ENCODE assay signal across 16 cellular contexts in the genomic region with DNA sequence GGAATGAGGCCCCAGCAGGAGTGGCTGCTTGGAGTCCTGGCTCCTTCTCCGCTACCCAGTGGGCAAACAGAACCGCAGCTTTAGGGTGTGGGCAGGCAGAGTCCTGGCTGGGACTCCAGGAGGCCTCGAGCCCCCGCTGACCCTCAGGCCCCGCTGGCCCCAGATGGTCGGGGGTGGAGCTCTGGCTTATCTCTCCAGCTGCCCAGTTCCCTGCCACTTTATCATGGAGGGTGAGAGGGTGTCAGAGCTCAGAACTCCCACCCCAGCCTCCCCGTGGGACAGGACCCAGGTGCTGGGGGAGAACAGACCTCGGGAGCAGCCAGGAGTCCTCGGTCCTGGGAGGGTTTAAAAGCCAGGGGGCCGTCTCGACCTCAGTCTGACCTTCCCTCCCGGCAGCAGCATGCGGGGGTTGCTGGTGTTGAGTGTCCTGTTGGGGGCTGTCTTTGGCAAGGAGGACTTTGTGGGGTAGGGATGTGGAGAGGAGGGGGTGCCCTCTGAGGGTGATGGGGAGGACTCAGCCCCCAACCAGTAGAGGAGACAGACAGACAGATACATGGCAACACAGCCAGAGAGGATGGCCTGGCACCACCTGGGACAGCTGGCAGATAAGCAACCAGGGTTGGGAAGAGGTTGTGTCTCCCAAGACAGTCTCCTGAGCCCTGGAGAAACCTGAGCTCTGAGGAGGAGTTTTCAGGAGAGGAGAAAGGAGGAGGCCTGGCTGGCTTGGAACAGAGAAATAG. TPM values are rescaled to one million over a fixed set of nuclear protein-coding genes. Genes with fewer than 3 reads are reported as not detected.
DNase-seq lines count a peak whose midpoint lies in the region; ATAC-seq and TF ChIP-seq lines count a peak whose summit lies in the region.
"Had no signal": no experiment of that assay in that cellular context is flagged by ENCODE, and none has a peak within 500 bp of the region (broad histone marks: within the 10 kb centered on the region; RNA-seq: fewer than 3 reads in every experiment).

A gene (plus strand): TSS at position 374 of the 740 bp plus-strand sequence. CDS start 27 bp downstream, at position 401.

- peak within 1 kb of the TSS; percentile 74 for H2AFZ ChIP-seq in IMR-90 (replicated peaks; ENCODE audit: low read length, poor library complexity)

- H2BK120ac ChIP-seq in IMR-90 (ENCODE audit: low read depth, low read length) = peak within 1 kb of the TSS; percentile 42

- H2BK15ac ChIP-seq in IMR-90 (ENCODE audit: low read depth, low read length) = peak within 1 kb of the TSS; percentile 91; the same call in 1 of the 3 replicates

- no peak within 1 kb of the TSS for H3K9ac ChIP-seq in IMR-90 (ENCODE audit: low read depth, low read length)
- H3K9ac ChIP-seq: BLaER1 treated with 17β-estradiol and CSF1 and Interleukin-3, amounts not matched to agents 10 nM and 100 nM had no signal

- H3K18ac ChIP-seq in IMR-90 (ENCODE audit: low read depth, low read length) = peak within 1 kb of the TSS; percentile 67; the same call in 1 of the 2 replicates

- H3K56ac ChIP-seq in IMR-90 (ENCODE audit: extremely low read depth, insufficient read depth, low read length) = no peak within 1 kb of the TSS

- no peak for TF ChIP-seq EP300 in ovary (IDR thresholded peaks at IDR 0.05)

- no peak for TF ChIP-seq CTCF in IMR-90 (conservative IDR thresholded peaks at IDR 0.05; ENCODE audit: low read depth, low read length)
- TF ChIP-seq CTCF in foreskin keratinocyte (conservative IDR thresholded peaks at IDR 0.05) = no peak
- no peak for TF ChIP-seq CTCF in ovary (IDR thresholded peaks at IDR 0.05)

- dilution Hi-C loops in IMR-90 (cut with HindIII; ENCODE audit: low sequenced_read_pairs, unreplicated experiment) = no loop called here

- no peaks in the 10 kb centered on the region for H4K20me1 ChIP-seq in IMR-90 (ENCODE audit: insufficient read depth, low read length)
- H4K20me1 ChIP-seq: BLaER1 treated with 17β-estradiol and CSF1 and Interleukin-3, amounts not matched to agents 10 nM and 100 nM had no signal

- H3K9me1 ChIP-seq in IMR-90 (ENCODE audit: insufficient read depth, low read length) = 0 out of 2 replicates have a peak, but pooled peaks cover 6% of the 10 kb centered on the region

- peak within 1 kb of the TSS; percentile 68 for H4K91ac ChIP-seq in IMR-90 (ENCODE audit: insufficient read depth, low read depth, low read length)

- peak within 1 kb of the TSS; percentile 27 for H2BK5ac ChIP-seq in IMR-90 (ENCODE audit: low read depth, low read length, poor library complexity, severe bottlenecking)

- 30% methylated on average over 4 of the region's 13 CpGs; no CpG with 5 or more reads in 1 of the 2 experiments for WGBS in IMR-90 (ENCODE audit: extremely low coverage in 2 of 2, insufficient read length in 1 of 2), 2 experiments
- WGBS in ovary, 3 donors = 12 to 18% (median 16%) methylated on average over 13 of the region's 13 CpGs

- H3K9me3 ChIP-seq in IMR-90 (ENCODE audit: control insufficient read depth, insufficient read depth, low read length) = peaks cover 4% of the 10 kb centered on the region; the same call in 1 of the 2 replicates
- no peaks in the 10 kb centered on the region for H3K9me3 ChIP-seq in ovary

- no peaks in the 10 kb centered on the region for H3K27me3 ChIP-seq in IMR-90 (ENCODE audit: control insufficient read depth, insufficient read depth, low read length)
- no peaks in the 10 kb centered on the region for H3K27me3 ChIP-seq in foreskin keratinocyte
- H3K27me3 ChIP-seq in ovary = no peaks in the 10 kb centered on the region
- H3K27me3 ChIP-seq: BLaER1 treated with 17β-estradiol and CSF1 and Interleukin-3, amounts not matched to agents 10 nM and 100 nM had no signal

- no peak for TF ChIP-seq POLR2A in IMR-90 (IDR thresholded peaks at IDR 0.05; ENCODE audit: low read depth, low read length)
- TF ChIP-seq POLR2A in ovary (IDR thresholded peaks at IDR 0.05) = no peak

- H3K36me3 ChIP-seq in IMR-90 (ENCODE audit: control insufficient read depth, insufficient read depth, low read length) (no peaks in the 10 kb centered on the region), ovary (no peaks in the 10 kb centered on the region)
- H3K36me3 ChIP-seq: BLaER1 treated with 17β-estradiol and CSF1 and Interleukin-3, amounts not matched to agents 10 nM and 100 nM had no signal

- H3K79me1 ChIP-seq in IMR-90 (ENCODE audit: low read depth in 1 of 2, low read length in 2 of 2) = no peaks in the 10 kb centered on the region

- no TSS peak for BruUV-seq in IMR-90 (replicated peaks; lab: Mats Ljungman, UMichigan)

- peak; percentile 63 for ATAC-seq in IMR-90 (ENCODE audit: low read depth)
- ATAC-seq in foreskin keratinocyte = peak; percentile 6
- no peak for ATAC-seq in GM21576 (IDR thresholded peaks at IDR 0.05; ENCODE audit: unreplicated experiment)

- CTCF ChIA-PET in IMR-90 (lab: Yijun Ruan, JAX) = interaction anchor here (0.7 kb wide), 2 partner anchors 104 to 323 kb away, joined by 3 read pairs; no protein-coding TSS in a partner anchor

- peak within 1 kb of the TSS; percentile 4 for H4K5ac ChIP-seq in IMR-90 (ENCODE audit: low read depth, low read length)

- peaks cover 11% of the 10 kb centered on the region for H3K4me1 ChIP-seq in IMR-90 (ENCODE audit: control insufficient read depth, insufficient read depth, low read length)
- no peaks in the 10 kb centered on the region for H3K4me1 ChIP-seq in foreskin keratinocyte
- H3K4me1 ChIP-seq in ovary (ENCODE audit: insufficient read depth) = peaks cover 8% of the 10 kb centered on the region

- H3K4ac ChIP-seq in IMR-90 (ENCODE audit: low read depth, low read length) = peak within 1 kb of the TSS; percentile 86

- H4K8ac ChIP-seq in IMR-90 (ENCODE audit: low read depth in 2 of 2, low read length in 2 of 2) = peak within 1 kb of the TSS in 1 of 2 experiments; percentile 60; a peak in 2 of 4 replicates

- H3K27ac ChIP-seq in IMR-90 (ENCODE audit: insufficient read depth, low read length) (no peak within 1 kb of the TSS), foreskin keratinocyte (no peak within 1 kb of the TSS), ovary (peak within 1 kb of the TSS; percentile 14 to 73)
- H3K27ac ChIP-seq: BLaER1 treated with 17β-estradiol and CSF1 and Interleukin-3, amounts not matched to agents 10 nM and 100 nM had no signal

- POLR2A ChIA-PET in IMR-90 (lab: Charles Lee; ENCODE audit: unreplicated experiment) = interaction anchor here (0.5 kb wide), 1 partner anchor 104 kb away, joined by 8 read pairs; no protein-coding TSS in a partner anchor

- in situ Hi-C loops in IMR-90 (cut with MboI; ENCODE audit: low sequenced_read_pairs) = no loop called here

- no peak within 1 kb of the TSS for H3K4me2 ChIP-seq in IMR-90 (ENCODE audit: low read depth, low read length)
- H3K4me2 ChIP-seq: BLaER1 treated with 17β-estradiol and CSF1 and Interleukin-3, amounts not matched to agents 10 nM and 100 nM had no signal

- H3K14ac ChIP-seq in IMR-90 (replicated peaks; ENCODE audit: low read depth, low read length) = peak within 1 kb of the TSS; percentile 69

- peak within 1 kb of the TSS; percentile 82 for H2AK9ac ChIP-seq in IMR-90 (replicated peaks; ENCODE audit: low read depth, low read length, poor library complexity)

- H2BK20ac ChIP-seq in IMR-90 (ENCODE audit: low read depth, low read length) = peak within 1 kb of the TSS; percentile 75

- DNase-seq in A172 (ENCODE audit: low spot score) (peak; percentile 54), IMR-90 (no peak), foreskin keratinocyte (no peak), ovary (peak in 3 of 5 donors; percentile 35 to 68 (median 36)), OCI-M1 (lab: John Stamatoyannopoulos, UW) (no peak), GM19238 (ENCODE audit: insufficient read length, low spot score) (no peak)
- DNase-seq in activated naive CD4-positive, alpha-beta T cell (lab: John Stamatoyannopoulos, UW) = no peak
- DNase-seq: activated CD4-positive, CD25-positive, alpha-beta regulatory T cell; GF-D8; Kasumi-1; naive B cell; NCI-H446 treated with DMSO at 0.1 percent for 48 hours; SHP77 had no signal

- H2AK5ac ChIP-seq in IMR-90 (ENCODE audit: low read depth, low read length) = peak within 1 kb of the TSS; percentile 85

- peak within 1 kb of the TSS; percentile 93 for H3K23ac ChIP-seq in IMR-90 (ENCODE audit: low read depth, low read length)

- H3K4me3 ChIP-seq in IMR-90 (ENCODE audit: insufficient read depth, low read depth, low read length) (no peak within 1 kb of the TSS), ovary (no peak within 1 kb of the TSS)
- H3K4me3 ChIP-seq: BLaER1 treated with 17β-estradiol and CSF1 and Interleukin-3, amounts not matched to agents 10 nM and 100 nM had no signal

- intact Hi-C loops in IMR-90 (cut with micrococcal nuclease) (no loop called here), ovary (cut with DNase I) (no loop called here)

- no peak for TF ChIP-seq RAD21 in IMR-90 (IDR thresholded peaks at IDR 0.05; ENCODE audit: low read length)

TF ChIP-seq in IMR-90, 13 proteins besides CTCF, POLR2A, EP300 and RAD21:
- TF ChIP-seq MXI1 (IDR thresholded peaks at IDR 0.05; ENCODE audit: borderline replicate concordance, low read depth, low read length) (no peak), MAFK (IDR thresholded peaks at IDR 0.05; ENCODE audit: low read depth, low read length) (no peak), RCOR1 (IDR thresholded peaks at IDR 0.05; ENCODE audit: insufficient replicate concordance, low read length) (no peak), MAZ (IDR thresholded peaks at IDR 0.05; ENCODE audit: borderline replicate concordance, low read depth, low read length) (no peak), SMC3 (IDR thresholded peaks at IDR 0.05; ENCODE audit: low read depth, low read length) (no peak), BHLHE40 (IDR thresholded peaks at IDR 0.05; ENCODE audit: low read depth, low read length) (no peak), CEBPB (IDR thresholded peaks at IDR 0.05; ENCODE audit: low read depth, low read length) (no peak)
- TF ChIP-seq, protein P1, sequence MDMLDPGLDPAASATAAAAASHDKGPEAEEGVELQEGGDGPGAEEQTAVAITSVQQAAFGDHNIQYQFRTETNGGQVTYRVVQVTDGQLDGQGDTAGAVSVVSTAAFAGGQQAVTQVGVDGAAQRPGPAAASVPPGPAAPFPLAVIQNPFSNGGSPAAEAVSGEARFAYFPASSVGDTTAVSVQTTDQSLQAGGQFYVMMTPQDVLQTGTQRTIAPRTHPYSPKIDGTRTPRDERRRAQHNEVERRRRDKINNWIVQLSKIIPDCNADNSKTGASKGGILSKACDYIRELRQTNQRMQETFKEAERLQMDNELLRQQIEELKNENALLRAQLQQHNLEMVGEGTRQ (IDR thresholded peaks at IDR 0.05; ENCODE audit: low read depth, low read length) = no peak

RNA-seq across cellular contexts. Expression of the gene that starts here (rescaled TPM):
- total RNA-seq in A172 (2014; rRNA removed; shearing (Covaris generic)) = 0.34 and 2.6 TPM in 2 replicates
- total RNA-seq in IMR-90 (2012; rRNA removed) (not detected in 2 replicates), foreskin keratinocyte (not detected in 2 replicates), ovary (10 to 100 TPM in 2 of 7 donors, 1 to 10 TPM in 3, not detected in 2; 1.3 to 32.4 (median 5.5) TPM)
- polyA plus RNA-seq in IMR-90 (2012; rRNA removed) (not detected in 2 replicates), foreskin keratinocyte (not detected in 2 replicates), ovary (under 1 TPM; 0.31 to 0.35 TPM)
- polyA plus RNA-seq in IMR-90 (2012; cell fraction: cytosol; rRNA removed) = 0.07 TPM in 1 of 2 replicates, not detected in the other
- 0.26 and 0.32 TPM in 2 replicates for polyA plus RNA-seq in IMR-90 (2012; cell fraction: nucleus; rRNA removed; ENCODE audit: low replicate concordance)
- total RNA-seq: bronchial epithelial cell had no signal

Comparison
In these comparisons a context has a peak if more than half of its experiments do, and no peak if none do; other contexts are left out.
1. Peak in ATAC-seq in IMR-90; RNA of the gene not detected or under 1 TPM.
2. Peak in ATAC-seq in foreskin keratinocyte; RNA of the gene not detected or under 1 TPM.
3. DNase-seq: peak in A172 (single experiment) and ovary (3 of 5); none in IMR-90 (single experiment), foreskin keratinocyte (0 of 2), OCI-M1 (single experiment), GM19238 (single experiment) and activated naive CD4-positive, alpha-beta T cell (0 of 4).
4. H3K27ac ChIP-seq: peak in ovary (2 of 2); none in IMR-90 (single experiment) and foreskin keratinocyte (single experiment).